ENCODE assay signal across 25 cellular contexts in genomic region chr11:25317221-25317620, GRCh38.
A peak's percentile ranks its signal among the peaks of the same experiment; 100 is the strongest.
DNase-seq lines count a peak whose midpoint lies in the region; ATAC-seq and TF ChIP-seq lines count a peak whose summit lies in the region.
"Had no signal": no experiment of that assay in that cellular context is flagged by ENCODE, and none has a peak within 500 bp of the region (broad histone marks: within the 10 kb centered on the region; RNA-seq: fewer than 3 reads in every experiment).

No MANE protein-coding gene starts in this region.

- CTCF ChIA-PET in activated CD4-positive, alpha-beta memory T cell treated with anti-CD3 and anti-CD28 coated beads, Interleukin-2, amount 10 ng/mL, durations not matched to agents 7 days and 5 days (lab: Charles Lee): no interaction called here

- peaks cover 10% of the 10 kb centered on the region for H3K9me3 Mint-ChIP-seq in activated CD4-positive, alpha-beta memory T cell treated with anti-CD3 and anti-CD28 coated beads, Interleukin-2, amount 10 ng/mL, durations not matched to agents 7 days and 5 days

- DNase-seq in AG08396 (ENCODE audit: low spot score): peak; percentile 3
- DNase-seq in HS-5 (ENCODE audit: low read depth): peak; percentile 45
- peak; percentile 42 to 69 for DNase-seq in foreskin keratinocyte
- DNase-seq in central memory CD4-positive, alpha-beta T cell: no peak
- DNase-seq in GM10266 (ENCODE audit: extremely low spot score): no peak
- no peak for DNase-seq in activated CD4-positive, alpha-beta memory T cell treated with anti-CD3 and anti-CD28 coated beads, Interleukin-2, amount 10 ng/mL, durations not matched to agents 7 days and 5 days
- DNase-seq: 8988T; ACHN; CD4-positive, CD25-positive, alpha-beta regulatory T cell; DMS153; GM23248; H7; Karpas-422; MV-4-11; NCI-H1105 treated with DMSO at 0.1 percent for 48 hours; NCI-H146; NCI-H1930; NCI-H2107; NCI-H446; NCI-H524 treated with DMSO at 0.1 percent for 48 hours; NK-92 treated with Interleukin-12 subunit alpha and Interleukin-12 subunit beta, amount 100 ng/mL, for 24 hours; PC-9; Right ventricle myocardium superior had no signal

- ATAC-seq in SK-N-SH treated with all-trans-retinoic acid at 6 μM for 48 hours (no peak), foreskin keratinocyte (peak; percentile 93)

- TF ChIP-seq CTCF in foreskin keratinocyte (conservative IDR thresholded peaks at IDR 0.05) (no peak), GM10266 (IDR thresholded peaks at IDR 0.05; ENCODE audit: control insufficient read depth, insufficient read depth, low read depth, missing control alignments) (no peak)

- H3K36me3 Mint-ChIP-seq in activated CD4-positive, alpha-beta memory T cell treated with anti-CD3 and anti-CD28 coated beads, Interleukin-2, amount 10 ng/mL, durations not matched to agents 7 days and 5 days (ENCODE audit: low read depth): no peaks in the 10 kb centered on the region
- H3K36me3 Mint-ChIP-seq: CD4-positive, CD25-positive, alpha-beta regulatory T cell had no signal

- no peak overlapping the region for H3K27ac Mint-ChIP-seq in activated CD4-positive, alpha-beta memory T cell treated with anti-CD3 and anti-CD28 coated beads, Interleukin-2, amount 10 ng/mL, durations not matched to agents 7 days and 5 days
- H3K27ac Mint-ChIP-seq: CD4-positive, CD25-positive, alpha-beta regulatory T cell had no signal

- POLR2A ChIA-PET in activated CD4-positive, alpha-beta memory T cell treated with anti-CD3 and anti-CD28 coated beads, Interleukin-2, amount 10 ng/mL, durations not matched to agents 7 days and 5 days (lab: Charles Lee): no interaction called here

- no peaks in the 10 kb centered on the region for H3K27me3 ChIP-seq in foreskin keratinocyte
- H3K27me3 ChIP-seq: SJSA1 had no signal

- peaks cover 8% of the 10 kb centered on the region for H3K4me1 ChIP-seq in foreskin keratinocyte
- H3K4me1 ChIP-seq: SJSA1 had no signal

- H3K4me3 Mint-ChIP-seq in activated CD4-positive, alpha-beta memory T cell treated with anti-CD3 and anti-CD28 coated beads, Interleukin-2, amount 10 ng/mL, durations not matched to agents 7 days and 5 days: no peak overlapping the region
- H3K4me3 Mint-ChIP-seq: CD4-positive, CD25-positive, alpha-beta regulatory T cell had no signal

- H3K27me3 Mint-ChIP-seq in activated CD4-positive, alpha-beta memory T cell treated with anti-CD3 and anti-CD28 coated beads, Interleukin-2, amount 10 ng/mL, durations not matched to agents 7 days and 5 days: no peaks in the 10 kb centered on the region
- H3K27me3 Mint-ChIP-seq: CD4-positive, CD25-positive, alpha-beta regulatory T cell had no signal

- no peak overlapping the region for H3K27ac ChIP-seq in foreskin keratinocyte
- H3K27ac ChIP-seq: GM23248, PC-9, SJSA1 had no signal

- H3K4me1 Mint-ChIP-seq in activated CD4-positive, alpha-beta memory T cell treated with anti-CD3 and anti-CD28 coated beads, Interleukin-2, amount 10 ng/mL, durations not matched to agents 7 days and 5 days: no peaks in the 10 kb centered on the region
- H3K4me1 Mint-ChIP-seq: CD4-positive, CD25-positive, alpha-beta regulatory T cell had no signal

TF ChIP-seq in SK-N-SH treated with all-trans-retinoic acid at 6 μM for 48 hours, 23 proteins besides CTCF, POLR2A, EP300 and RAD21:
- peak; percentile 80 for TF ChIP-seq ISL1 (CRISPR knock-in tag; IDR thresholded peaks at IDR 0.05)
- TF ChIP-seq ZC3H10 (CRISPR knock-in tag; IDR thresholded peaks at IDR 0.05): 0 out of 2 replicates have a peak, but pooled peaks have one; percentile 31
- no peak for TF ChIP-seq ESRRG (CRISPR knock-in tag; IDR thresholded peaks at IDR 0.05)
- no peak for TF ChIP-seq TCF4 (CRISPR knock-in tag; IDR thresholded peaks at IDR 0.05; ENCODE audit: borderline replicate concordance)
- TF ChIP-seq RARB (CRISPR knock-in tag; IDR thresholded peaks at IDR 0.05): no peak

Comparison
In these comparisons a context has a peak if more than half of its experiments do, and no peak if none do; other contexts are left out.
1. DNase-seq: peak in AG08396 (single experiment), HS-5 (single experiment) and foreskin keratinocyte (2 of 2); none in central memory CD4-positive, alpha-beta T cell (single experiment), GM10266 (single experiment) and activated CD4-positive, alpha-beta memory T cell treated with anti-CD3 and anti-CD28 coated beads, Interleukin-2, amount 10 ng/mL, durations not matched to agents 7 days and 5 days (single experiment).